Comparison of ENCODE assay signal across 8 cellular contexts in the genomic region with DNA sequence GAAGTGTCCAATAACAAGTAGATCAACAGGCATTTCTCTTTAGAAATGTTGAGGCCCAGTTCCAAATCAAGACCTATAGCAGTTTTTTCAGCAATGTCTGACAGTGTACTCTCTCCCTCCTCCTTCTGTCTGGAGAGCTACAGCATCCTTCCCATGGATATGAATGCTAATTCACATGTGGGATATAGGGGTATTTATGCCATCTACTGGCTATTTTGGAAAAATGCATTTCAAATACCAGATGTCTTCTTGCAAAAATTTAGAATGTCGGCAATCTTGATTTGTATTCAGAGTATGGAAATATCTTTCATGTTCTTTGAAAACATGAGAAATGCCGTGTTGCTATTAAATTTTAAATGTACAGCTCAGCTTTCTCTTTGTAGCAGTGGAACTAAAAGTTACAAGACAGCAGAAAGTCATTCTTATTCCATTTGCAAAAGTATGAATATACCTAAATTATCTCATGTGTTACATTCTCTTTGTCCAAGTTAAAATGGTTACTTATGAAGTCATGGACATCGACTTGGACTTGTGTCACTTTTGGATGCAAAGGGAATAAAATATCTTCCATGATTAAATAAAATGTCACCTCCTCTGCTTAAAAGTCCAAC.
A peak's percentile ranks its signal among the peaks of the same experiment; 100 is the strongest.
DNase-seq lines count a peak whose midpoint lies in the region; ATAC-seq and TF ChIP-seq lines count a peak whose summit lies in the region.

No MANE protein-coding gene starts in this region.

- H3K27ac ChIP-seq in heart right ventricle (no peak overlapping the region), left ventricle myocardium inferior (replicated peaks) (no peak overlapping the region), mammary epithelial cell (ENCODE audit: insufficient read depth, low read depth, low read length) (no peak overlapping the region), neural cell (ENCODE audit: low read length) (no peak overlapping the region)

- intact Hi-C loops in heart right ventricle (cut with DNase I), result no loop called here
- intact Hi-C loops in left ventricle myocardium inferior (cut with micrococcal nuclease), result no loop called here
- intact Hi-C loops in mammary epithelial cell (cut with micrococcal nuclease), result loop anchor here (1.0 to 10.0 kb wide), 3 partner anchors 180 to 1066 kb away; no protein-coding TSS in a partner anchor

- no peak overlapping the region for H2AFZ ChIP-seq in mammary epithelial cell (ENCODE audit: low read depth, low read length)
- H2AFZ ChIP-seq in neural cell (ENCODE audit: low read depth, low read length), result no peak overlapping the region

- peak; percentile 93 for TF ChIP-seq RAD21 in neural cell (conservative IDR thresholded peaks at IDR 0.05)

- BruUV-seq in mammary epithelial cell (replicated peaks; lab: Mats Ljungman, UMichigan), result no TSS peak

- peaks cover 0 to 6% (median 0%) of the 10 kb centered on the region in 7 donors for H3K27me3 ChIP-seq in heart right ventricle
- peaks cover 3% of the 10 kb centered on the region for H3K27me3 ChIP-seq in left ventricle myocardium inferior (ENCODE audit: low read depth)
- H3K27me3 ChIP-seq in mammary epithelial cell (ENCODE audit: insufficient read depth, low read length), result no peaks in the 10 kb centered on the region
- H3K27me3 ChIP-seq in neural cell (ENCODE audit: insufficient read depth, low read depth, low read length), result no peaks in the 10 kb centered on the region

- H3K79me2 ChIP-seq in mammary epithelial cell (ENCODE audit: insufficient read depth, low read length), result no peaks in the 10 kb centered on the region
- no peaks in the 10 kb centered on the region for H3K79me2 ChIP-seq in neural cell (replicated peaks; ENCODE audit: insufficient read depth, low read length)

- no peak for TF ChIP-seq EP300 in neural cell (conservative IDR thresholded peaks at IDR 0.05; ENCODE audit: poor library complexity, severe bottlenecking)

- in situ Hi-C loops in mammary epithelial cell (cut with MboI; ENCODE audit: low sequenced_read_pairs in 2 of 2), result no loop called here

- no peaks in the 10 kb centered on the region for H3K36me3 ChIP-seq in heart right ventricle
- H3K36me3 ChIP-seq in left ventricle myocardium inferior, result no peaks in the 10 kb centered on the region
- no peaks in the 10 kb centered on the region for H3K36me3 ChIP-seq in mammary epithelial cell (ENCODE audit: insufficient read depth, low read length)
- H3K36me3 ChIP-seq in neural cell (ENCODE audit: insufficient read depth, low read length), result no peaks in the 10 kb centered on the region

- no peaks in the 10 kb centered on the region for H3K9me3 ChIP-seq in heart right ventricle
- no peaks in the 10 kb centered on the region for H3K9me3 ChIP-seq in left ventricle myocardium inferior (replicated peaks)
- H3K9me3 ChIP-seq in mammary epithelial cell (replicated peaks; ENCODE audit: insufficient read depth, low read length), result no peaks in the 10 kb centered on the region
- no peaks in the 10 kb centered on the region for H3K9me3 ChIP-seq in neural cell (ENCODE audit: low read length)

- CTCF ChIA-PET in mammary epithelial cell (lab: Charles Lee; ENCODE audit: low non-redundant PET), result interaction anchor here (0.6 kb wide), 2 partner anchors 308 to 673 kb away, joined by 5 read pairs; no protein-coding TSS in a partner anchor

- H3K9me2 ChIP-seq in neural cell (ENCODE audit: insufficient read depth, low read length), result no peaks in the 10 kb centered on the region

- H4K20me1 ChIP-seq in mammary epithelial cell (ENCODE audit: insufficient read depth, low read length) (no peaks in the 10 kb centered on the region), neural cell (ENCODE audit: insufficient read depth) (no peaks in the 10 kb centered on the region)

- dilution Hi-C loops in mammary epithelial cell (cut with HindIII; ENCODE audit: low sequenced_read_pairs), result loop anchor here (25.0 kb wide), 1 partner anchor 1070 kb away; the partner anchor contains the start of gene BASP1

- 31 to 47% methylated on average over 3 of the region's 3 CpGs for WGBS in heart right ventricle, 2 donors
- WGBS in mammary epithelial cell (ENCODE audit: low coverage, missing lambda C conversion rate), result 5% methylated on average over 3 of the region's 3 CpGs

- ATAC-seq in heart right ventricle (no peak), HG03442 (IDR thresholded peaks at IDR 0.05; ENCODE audit: unreplicated experiment) (no peak), GM18907 (IDR thresholded peaks at IDR 0.05; ENCODE audit: unreplicated experiment) (no peak)

- H3K4me2 ChIP-seq in mammary epithelial cell (ENCODE audit: insufficient read depth, low read depth, low read length) (no peak overlapping the region), neural cell (ENCODE audit: low read length) (no peak overlapping the region)

- DNase-seq in heart right ventricle, result no peak
- DNase-seq in left ventricle myocardium inferior, result no peak
- peak; percentile 78 for DNase-seq in NCI-H524 treated with DMSO at 0.1 percent for 48 hours (lab: John Stamatoyannopoulos, UW)
- peak; percentile 55 for DNase-seq in mammary epithelial cell
- no peak for DNase-seq in activated CD8-positive, alpha-beta memory T cell treated with anti-CD3 and anti-CD28 coated beads, Interleukin-2, amount 50 U/mL, for 4 hours

- TF ChIP-seq CTCF in heart right ventricle (IDR thresholded peaks at IDR 0.05) (peak in 7 of 9 donors; percentile 9 to 44 (median 24)), left ventricle myocardium inferior (IDR thresholded peaks at IDR 0.05; ENCODE audit: borderline replicate concordance) (no peak), mammary epithelial cell (conservative IDR thresholded peaks at IDR 0.05 in 1 of 2, IDR thresholded peaks at IDR 0.05 in 1 of 2; ENCODE audit: extremely low read depth in 1 of 2, insufficient read depth in 1 of 2, low read depth in 1 of 2, low read length in 2 of 2) (peak; percentile 55 to 65), neural cell (IDR thresholded peaks at IDR 0.05; ENCODE audit: poor library complexity, severe bottlenecking) (peak; percentile 91)

- H3K4me3 ChIP-seq in heart right ventricle, result no peak overlapping the region
- H3K4me3 ChIP-seq in left ventricle myocardium inferior, result no peak overlapping the region
- H3K4me3 ChIP-seq in mammary epithelial cell (replicated peaks in 1 of 3; ENCODE audit: insufficient read depth in 1 of 3, low read depth in 2 of 3, low read length in 3 of 3), result no peak overlapping the region
- no peak overlapping the region for H3K4me3 ChIP-seq in neural cell (ENCODE audit: low read length)

- H3K4me1 ChIP-seq in heart right ventricle (no peaks in the 10 kb centered on the region), left ventricle myocardium inferior (no peaks in the 10 kb centered on the region), mammary epithelial cell (ENCODE audit: insufficient read depth, low read length) (no peaks in the 10 kb centered on the region)

- H3F3A ChIP-seq in neural cell (ENCODE audit: insufficient read depth, low read length, poor library complexity, severe bottlenecking), result no peaks in the 10 kb centered on the region

- H3K9ac ChIP-seq in mammary epithelial cell (ENCODE audit: insufficient read depth, low read length), result no peak overlapping the region
- no peak overlapping the region for H3K9ac ChIP-seq in neural cell (ENCODE audit: low read length)

TF ChIP-seq in neural cell, 6 proteins besides CTCF, POLR2A, EP300 and RAD21:
- TF ChIP-seq REST (IDR thresholded peaks at IDR 0.05; ENCODE audit: borderline replicate concordance) (no peak), EZH2 (IDR thresholded peaks at IDR 0.05; ENCODE audit: borderline replicate concordance, insufficient read depth, low read length, poor library complexity, severe bottlenecking) (no peak), TAF1 (IDR thresholded peaks at IDR 0.05; ENCODE audit: low read depth) (no peak), SMC3 (conservative IDR thresholded peaks at IDR 0.05; ENCODE audit: poor library complexity) (peak; percentile 95)

Comparison
In these comparisons a context has a peak if more than half of its experiments do, and no peak if none do; other contexts are left out.
1. DNase-seq: peak in NCI-H524 treated with DMSO at 0.1 percent for 48 hours (single experiment) and mammary epithelial cell (single experiment); none in heart right ventricle (0 of 2), left ventricle myocardium inferior (single experiment) and activated CD8-positive, alpha-beta memory T cell treated with anti-CD3 and anti-CD28 coated beads, Interleukin-2, amount 50 U/mL, for 4 hours (single experiment).